16 cellular contexts compared by ENCODE assay signal in the genomic region with DNA sequence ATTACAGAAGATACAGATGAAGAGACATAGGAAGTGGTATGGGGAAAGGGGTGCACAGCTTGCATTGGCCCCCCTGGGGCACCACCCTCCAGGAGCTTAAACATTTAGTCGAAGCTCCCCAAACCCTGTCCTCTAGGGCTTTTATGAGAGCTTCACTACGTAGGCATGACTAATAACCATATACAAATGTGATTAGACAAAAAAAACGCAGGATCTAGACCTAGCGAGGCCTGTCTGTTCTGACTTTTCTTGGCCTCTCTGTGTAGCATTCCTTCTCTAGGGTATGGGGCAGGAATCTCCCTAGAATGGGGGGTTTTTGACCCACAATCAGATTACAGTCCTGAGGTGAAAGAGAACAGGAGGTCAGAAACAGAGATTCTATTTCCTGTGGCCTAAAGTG.
DNase-seq lines count a peak whose midpoint lies in the region; ATAC-seq and TF ChIP-seq lines count a peak whose summit lies in the region.
"Had no signal": no experiment of that assay in that cellular context is flagged by ENCODE, and none has a peak within 500 bp of the region (broad histone marks: within the 10 kb centered on the region; RNA-seq: fewer than 3 reads in every experiment).

No MANE protein-coding gene starts in this region.

- no peak overlapping the region for H3K27ac ChIP-seq in BLaER1
- peak overlapping the region; percentile 72 for H3K27ac ChIP-seq in SJCRH30
- H3K27ac ChIP-seq in stomach, result no peak overlapping the region
- H3K27ac ChIP-seq: C4-2B had no signal

- intact Hi-C loops in stomach (cut with DNase I; ENCODE audit: low total_unique reads), result no loop called here

- DNase-seq in SJCRH30 (peak; percentile 26 to 54), stomach (no peak), NK-92 (lab: John Stamatoyannopoulos, UW; ENCODE audit: unreplicated experiment) (no peak)
- DNase-seq in activated CD4-positive, alpha-beta T cell treated with anti-CD3 and anti-CD28 coated beads for 4 hours, result no peak
- DNase-seq in stimulated activated CD4-positive, alpha-beta T cell treated with anti-CD3 and anti-CD28 coated beads, Interleukin-1b, Interleukin-23, amount 100 ng/mL, for 48 hours, result no peak
- DNase-seq: 8988T; AML-193; Caco-2; Calu3; CD4-positive, alpha-beta T cell; CD8-positive, alpha-beta T cell; DMS79 treated with DMSO at 0.1 percent for 48 hours; GF-D8 had no signal

- no peak for TF ChIP-seq CTCF in stomach (IDR thresholded peaks at IDR 0.05)

- 78 to 85% (median 84%) methylated on average over 4 of the region's 4 CpGs for WGBS in stomach, 5 donors

- H3K9me3 ChIP-seq in BLaER1 (no peaks in the 10 kb centered on the region), SJCRH30 (replicated peaks) (no peaks in the 10 kb centered on the region), stomach (no peaks in the 10 kb centered on the region)
- H3K9me3 ChIP-seq: Caco-2 had no signal

- TF ChIP-seq EP300 in stomach (IDR thresholded peaks at IDR 0.05), result no peak

- no peak overlapping the region for H3K4me3 ChIP-seq in BLaER1
- no peak overlapping the region for H3K4me3 ChIP-seq in SJCRH30
- no peak overlapping the region for H3K4me3 ChIP-seq in stomach

- 0 out of 2 replicates have a peak overlapping the region, but pooled peaks have one; percentile 18 for H3K4me2 ChIP-seq in BLaER1

- no peak for TF ChIP-seq POLR2A in stomach (IDR thresholded peaks at IDR 0.05)

- no peaks in the 10 kb centered on the region for H3K36me3 ChIP-seq in BLaER1
- H3K36me3 ChIP-seq in SJCRH30, result no peaks in the 10 kb centered on the region
- H3K36me3 ChIP-seq in stomach, result no peaks in the 10 kb centered on the region

- peaks cover 11% of the 10 kb centered on the region; the same call in 1 of the 2 replicates for H3K4me1 ChIP-seq in BLaER1
- H3K4me1 ChIP-seq in SJCRH30, result peaks cover 9% of the 10 kb centered on the region; the same call in 1 of the 2 replicates
- H3K4me1 ChIP-seq in stomach, result no peaks in the 10 kb centered on the region
- H3K4me1 ChIP-seq: Caco-2 had no signal

- H3K27me3 ChIP-seq in BLaER1, result no peaks in the 10 kb centered on the region
- H3K27me3 ChIP-seq in SJCRH30, result no peaks in the 10 kb centered on the region
- H3K27me3 ChIP-seq in stomach, result no peaks in the 10 kb centered on the region

- no peaks in the 10 kb centered on the region for H4K20me1 ChIP-seq in BLaER1

- peak; percentile 55 for ATAC-seq in HG02610 (IDR thresholded peaks at IDR 0.05; ENCODE audit: unreplicated experiment)
- ATAC-seq: CD8-positive, alpha-beta T cell had no signal

- H3K9ac ChIP-seq in BLaER1, result no peak overlapping the region

Comparison
In these comparisons a context has a peak if more than half of its experiments do, and no peak if none do; other contexts are left out.
1. DNase-seq: peak in SJCRH30 (2 of 2); none in activated CD4-positive, alpha-beta T cell treated with anti-CD3 and anti-CD28 coated beads for 4 hours (0 of 2), stimulated activated CD4-positive, alpha-beta T cell treated with anti-CD3 and anti-CD28 coated beads, Interleukin-1b, Interleukin-23, amount 100 ng/mL, for 48 hours (single experiment), stomach (single experiment) and NK-92 (single experiment).